Comparison of ENCODE assay signal across 1 cellular context in genomic region chr3:15272431-15273196, GRCh38.
TF ChIP-seq lines count a peak whose summit lies in the region.

No MANE protein-coding gene starts in this region.

TF ChIP-seq in H1, 55 proteins besides CTCF, POLR2A, EP300 and RAD21:
- no peak for TF ChIP-seq BACH1 (IDR thresholded peaks at IDR 0.05; ENCODE audit: low read length)
- no peak for TF ChIP-seq GABPA (IDR thresholded peaks at IDR 0.05; ENCODE audit: borderline replicate concordance, insufficient read depth, low read length)
- no peak for TF ChIP-seq KDM1A (IDR thresholded peaks at IDR 0.05; ENCODE audit: borderline replicate concordance, low read length)
- no peak for TF ChIP-seq ZNF274 (IDR thresholded peaks at IDR 0.05; ENCODE audit: borderline replicate concordance, extremely low read depth, low read length)
- TF ChIP-seq TEAD4 (IDR thresholded peaks at IDR 0.05; ENCODE audit: low read depth, low read length), result no peak
- no peak for TF ChIP-seq SP4 (IDR thresholded peaks at IDR 0.05; ENCODE audit: low read length)
- no peak for TF ChIP-seq E2F6 (IDR thresholded peaks at IDR 0.05)
- TF ChIP-seq MAFK (IDR thresholded peaks at IDR 0.05; ENCODE audit: low read depth, low read length), result no peak
- TF ChIP-seq HDAC2 (IDR thresholded peaks at IDR 0.05; ENCODE audit: borderline replicate concordance in 1 of 2, low read depth in 2 of 2, low read length in 2 of 2), result no peak
- no peak for TF ChIP-seq TCF12 (IDR thresholded peaks at IDR 0.05; ENCODE audit: low read depth, low read length)
- TF ChIP-seq NANOG (IDR thresholded peaks at IDR 0.05; ENCODE audit: insufficient read depth, low read depth, low read length, poor library complexity, severe bottlenecking), result no peak
- no peak for TF ChIP-seq NRF1 (IDR thresholded peaks at IDR 0.05; ENCODE audit: low read depth, low read length)
- no peak for TF ChIP-seq SAP30 (IDR thresholded peaks at IDR 0.05; ENCODE audit: insufficient read depth, insufficient replicate concordance, low read length)
- no peak for TF ChIP-seq MAX (IDR thresholded peaks at IDR 0.05)
- TF ChIP-seq CHD2 (IDR thresholded peaks at IDR 0.05; ENCODE audit: low read length), result no peak
- no peak for TF ChIP-seq CBX8 (IDR thresholded peaks at IDR 0.05; ENCODE audit: borderline replicate concordance, low read depth, low read length)
- TF ChIP-seq BRCA1 (IDR thresholded peaks at IDR 0.05; ENCODE audit: low read depth, low read length), result no peak
- no peak for TF ChIP-seq RXRA (IDR thresholded peaks at IDR 0.05; ENCODE audit: insufficient read depth, low read depth, low read length)
TF ChIP-seq in H1: peak in this region for 0.
